1 cellular context compared by ENCODE assay signal in genomic region chr11:63920126-63920869, GRCh38.
TF ChIP-seq lines count a peak whose summit lies in the region.

No MANE protein-coding gene starts in this region.

TF ChIP-seq in HepG2, 621 proteins besides CTCF, POLR2A, EP300 and RAD21 (continued from another document and continues in another):
- no peak for TF ChIP-seq AHDC1 (CRISPR knock-in tag; IDR thresholded peaks at IDR 0.05; ENCODE audit: borderline replicate concordance)
- TF ChIP-seq SNAPC4 (CRISPR knock-in tag; IDR thresholded peaks at IDR 0.05): peak; percentile 32; the same call in 1 of the 2 replicates
- peak; percentile 76 for TF ChIP-seq POLR2AphosphoS5 (IDR thresholded peaks at IDR 0.05; ENCODE audit: low read depth, low read length)
- TF ChIP-seq DMAP1 (CRISPR knock-in tag; IDR thresholded peaks at IDR 0.05): no peak; the same call in 1 of the 2 replicates
- no peak for TF ChIP-seq EHMT2 (IDR thresholded peaks at IDR 0.05; ENCODE audit: borderline replicate concordance, low read depth, low read length)
- peak; percentile 72; the same call in 1 of the 2 replicates for TF ChIP-seq ZNF343 (CRISPR knock-in tag; IDR thresholded peaks at IDR 0.05)
- peak; percentile 41 for TF ChIP-seq ZNF687 (CRISPR knock-in tag; IDR thresholded peaks at IDR 0.05)
- TF ChIP-seq GMEB2 (CRISPR knock-in tag; IDR thresholded peaks at IDR 0.05; ENCODE audit: low read depth): no peak
- no peak for TF ChIP-seq MIXL1 (CRISPR knock-in tag; IDR thresholded peaks at IDR 0.05)
- TF ChIP-seq TRIM22 (IDR thresholded peaks at IDR 0.05): no peak
- TF ChIP-seq ZNF333 (CRISPR knock-in tag; IDR thresholded peaks at IDR 0.05; ENCODE audit: borderline replicate concordance): no peak
- TF ChIP-seq UBTF (CRISPR knock-in tag; IDR thresholded peaks at IDR 0.05): 0 out of 2 replicates have a peak, but pooled peaks have one; percentile 14
- peak; percentile 31; the same call in 1 of the 2 replicates for TF ChIP-seq ZFY (CRISPR knock-in tag; IDR thresholded peaks at IDR 0.05)
- no peak for TF ChIP-seq ZC3H4 (CRISPR knock-in tag; IDR thresholded peaks at IDR 0.05; ENCODE audit: borderline replicate concordance)
- no peak for TF ChIP-seq ZNF577 (CRISPR knock-in tag; IDR thresholded peaks at IDR 0.05; ENCODE audit: borderline replicate concordance, low read depth)
- no peak for TF ChIP-seq PAX8 (CRISPR knock-in tag; IDR thresholded peaks at IDR 0.05; ENCODE audit: borderline replicate concordance)
- no peak for TF ChIP-seq ARID3A (IDR thresholded peaks at IDR 0.05; ENCODE audit: low read depth, low read length)
- no peak for TF ChIP-seq TOE1 (CRISPR knock-in tag; IDR thresholded peaks at IDR 0.05)
- 0 out of 2 replicates have a peak, but pooled peaks have one; percentile 1 for TF ChIP-seq RXRA (CRISPR knock-in tag; IDR thresholded peaks at IDR 0.05)
- TF ChIP-seq ZBTB2 (CRISPR knock-in tag; IDR thresholded peaks at IDR 0.05; ENCODE audit: low read depth): no peak; the same call in 1 of the 2 replicates
- TF ChIP-seq NR2C2 (CRISPR knock-in tag; IDR thresholded peaks at IDR 0.05; ENCODE audit: borderline replicate concordance): peak; percentile 25; the same call in 1 of the 2 replicates
- TF ChIP-seq HNF4A (CRISPR knock-in tag; IDR thresholded peaks at IDR 0.05): peak; percentile 85
- TF ChIP-seq ZSCAN21 (CRISPR knock-in tag; IDR thresholded peaks at IDR 0.05; ENCODE audit: borderline replicate concordance): no peak
- TF ChIP-seq NONO (IDR thresholded peaks at IDR 0.05): no peak
- peak; percentile 80 for TF ChIP-seq NONO (CRISPR knock-in tag; conservative IDR thresholded peaks at IDR 0.05)
